Comparison of ENCODE assay signal across 1 cellular context in genomic region chr1:87330201-87330953, GRCh38.
TF ChIP-seq lines count a peak whose summit lies in the region.

No MANE protein-coding gene starts in this region.

TF ChIP-seq in WTC11, 78 proteins besides CTCF, POLR2A, EP300 and RAD21 (continued from another document):
- TF ChIP-seq ZNF671 (CRISPR knock-in tag; IDR thresholded peaks at IDR 0.05) = no peak
- no peak for TF ChIP-seq HMGXB4 (CRISPR knock-in tag; IDR thresholded peaks at IDR 0.05)
- TF ChIP-seq, protein P1, sequence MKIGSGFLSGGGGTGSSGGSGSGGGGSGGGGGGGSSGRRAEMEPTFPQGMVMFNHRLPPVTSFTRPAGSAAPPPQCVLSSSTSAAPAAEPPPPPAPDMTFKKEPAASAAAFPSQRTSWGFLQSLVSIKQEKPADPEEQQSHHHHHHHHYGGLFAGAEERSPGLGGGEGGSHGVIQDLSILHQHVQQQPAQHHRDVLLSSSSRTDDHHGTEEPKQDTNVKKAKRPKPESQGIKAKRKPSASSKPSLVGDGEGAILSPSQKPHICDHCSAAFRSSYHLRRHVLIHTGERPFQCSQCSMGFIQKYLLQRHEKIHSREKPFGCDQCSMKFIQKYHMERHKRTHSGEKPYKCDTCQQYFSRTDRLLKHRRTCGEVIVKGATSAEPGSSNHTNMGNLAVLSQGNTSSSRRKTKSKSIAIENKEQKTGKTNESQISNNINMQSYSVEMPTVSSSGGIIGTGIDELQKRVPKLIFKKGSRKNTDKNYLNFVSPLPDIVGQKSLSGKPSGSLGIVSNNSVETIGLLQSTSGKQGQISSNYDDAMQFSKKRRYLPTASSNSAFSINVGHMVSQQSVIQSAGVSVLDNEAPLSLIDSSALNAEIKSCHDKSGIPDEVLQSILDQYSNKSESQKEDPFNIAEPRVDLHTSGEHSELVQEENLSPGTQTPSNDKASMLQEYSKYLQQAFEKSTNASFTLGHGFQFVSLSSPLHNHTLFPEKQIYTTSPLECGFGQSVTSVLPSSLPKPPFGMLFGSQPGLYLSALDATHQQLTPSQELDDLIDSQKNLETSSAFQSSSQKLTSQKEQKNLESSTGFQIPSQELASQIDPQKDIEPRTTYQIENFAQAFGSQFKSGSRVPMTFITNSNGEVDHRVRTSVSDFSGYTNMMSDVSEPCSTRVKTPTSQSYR (CRISPR knock-in tag; IDR thresholded peaks at IDR 0.05) = no peak
- no peak for TF ChIP-seq SOX15 (CRISPR knock-in tag; IDR thresholded peaks at IDR 0.05)
